9 cellular contexts compared by ENCODE assay signal in genomic region chr15:70093070-70093469, GRCh38. TPM values are rescaled to one million over a fixed set of nuclear protein-coding genes. Genes with fewer than 3 reads are reported as not detected.
DNase-seq lines count a peak whose midpoint lies in the region; ATAC-seq and TF ChIP-seq lines count a peak whose summit lies in the region.
"Had no signal": no experiment of that assay in that cellular context is flagged by ENCODE, and none has a peak within 500 bp of the region (broad histone marks: within the 10 kb centered on the region; RNA-seq: fewer than 3 reads in every experiment).

No MANE protein-coding gene starts in this region.

- peaks cover 74% of the 10 kb centered on the region for H3K4me1 Mint-ChIP-seq in activated CD8-positive, alpha-beta memory T cell treated with anti-CD3 and anti-CD28 coated beads, Interleukin-2, amount 10 ng/mL, durations not matched to agents 7 days and 5 days
- H3K4me1 Mint-ChIP-seq in WTC11: peaks cover 67% of the 10 kb centered on the region

- CTCF ChIA-PET in activated CD8-positive, alpha-beta memory T cell treated with anti-CD3 and anti-CD28 coated beads, Interleukin-2, amount 10 ng/mL, durations not matched to agents 7 days and 5 days (lab: Charles Lee): interaction anchor here (3.4 kb wide), 1 partner anchor 630 kb away, joined by 9 read pairs; no protein-coding TSS in a partner anchor
- CTCF ChIA-PET in WTC11 (lab: Charles Lee): interaction anchor here (0.8 to 1.5 kb wide), 3 partner anchors 10 to 630 kb away, joined by 3 to 6 read pairs (median 3); no protein-coding TSS in a partner anchor

- TF ChIP-seq POLR2A in suprapubic skin (IDR thresholded peaks at IDR 0.05): no peak

- no peak for ATAC-seq in activated CD8-positive, alpha-beta memory T cell treated with anti-CD3 and anti-CD28 coated beads, Interleukin-2, amount 10 ng/mL, durations not matched to agents 7 days and 5 days
- ATAC-seq in WTC11: no peak
- ATAC-seq: foreskin keratinocyte had no signal

- H3K4me3 ChIP-seq in iPS-20b (ENCODE audit: low read length): peak overlapping the region; percentile 94
- peak overlapping the region; percentile 97 for H3K4me3 ChIP-seq in suprapubic skin

- 32% methylated on average over 3 of the region's 3 CpGs for WGBS in suprapubic skin

- POLR2A ChIA-PET in WTC11 (lab: Charles Lee): interaction anchor here (0.6 kb wide), 1 partner anchor 29 kb away, joined by 3 read pairs; no protein-coding TSS in a partner anchor

- H3K36me3 Mint-ChIP-seq in activated CD8-positive, alpha-beta memory T cell treated with anti-CD3 and anti-CD28 coated beads, Interleukin-2, amount 10 ng/mL, durations not matched to agents 7 days and 5 days: peaks cover 49% of the 10 kb centered on the region
- peaks cover 15% of the 10 kb centered on the region for H3K36me3 Mint-ChIP-seq in WTC11

- TF ChIP-seq CTCF in WTC11 (IDR thresholded peaks at IDR 0.05) (no peak), suprapubic skin (IDR thresholded peaks at IDR 0.05) (no peak)

- H3K27me3 Mint-ChIP-seq in activated CD8-positive, alpha-beta memory T cell treated with anti-CD3 and anti-CD28 coated beads, Interleukin-2, amount 10 ng/mL, durations not matched to agents 7 days and 5 days: no peaks in the 10 kb centered on the region
- H3K27me3 Mint-ChIP-seq in WTC11 (ENCODE audit: low read depth): peaks cover 19% of the 10 kb centered on the region

- peaks cover 28% of the 10 kb centered on the region; the same call in 1 of the 2 replicates for H3K27me3 ChIP-seq in iPS-20b (ENCODE audit: insufficient read depth, low read length)
- no peaks in the 10 kb centered on the region for H3K27me3 ChIP-seq in suprapubic skin
- H3K27me3 ChIP-seq: foreskin keratinocyte had no signal

- peaks cover 66% of the 10 kb centered on the region for H3K4me1 ChIP-seq in iPS-20b (ENCODE audit: insufficient read depth, low read length)
- peaks cover 80% of the 10 kb centered on the region for H3K4me1 ChIP-seq in suprapubic skin

- no peak for TF ChIP-seq EP300 in suprapubic skin (IDR thresholded peaks at IDR 0.05)

- peaks cover 56% of the 10 kb centered on the region for H3K36me3 ChIP-seq in iPS-20b (ENCODE audit: insufficient read depth, low read depth, low read length)
- no peaks in the 10 kb centered on the region for H3K36me3 ChIP-seq in suprapubic skin

- no peaks in the 10 kb centered on the region for H3K9me3 Mint-ChIP-seq in activated CD8-positive, alpha-beta memory T cell treated with anti-CD3 and anti-CD28 coated beads, Interleukin-2, amount 10 ng/mL, durations not matched to agents 7 days and 5 days (ENCODE audit: low read depth)
- no peaks in the 10 kb centered on the region for H3K9me3 Mint-ChIP-seq in WTC11

- no peaks in the 10 kb centered on the region for H3K9me3 ChIP-seq in iPS-20b (ENCODE audit: insufficient read depth, low read depth, low read length)
- H3K9me3 ChIP-seq in suprapubic skin: no peaks in the 10 kb centered on the region

- H3K9ac ChIP-seq in iPS-20b (ENCODE audit: low read depth, low read length): peak overlapping the region; percentile 33; the same call in 1 of the 2 replicates

- H3K27ac ChIP-seq in iPS-20b (ENCODE audit: low read length) (no peak overlapping the region), suprapubic skin (peak overlapping the region; percentile 94)
- H3K27ac ChIP-seq: foreskin keratinocyte had no signal

- no peak overlapping the region for H3K4me3 Mint-ChIP-seq in activated CD8-positive, alpha-beta memory T cell treated with anti-CD3 and anti-CD28 coated beads, Interleukin-2, amount 10 ng/mL, durations not matched to agents 7 days and 5 days
- H3K4me3 Mint-ChIP-seq in WTC11: peak overlapping the region; percentile 67

- peak overlapping the region; percentile 63 for H3K27ac Mint-ChIP-seq in activated CD8-positive, alpha-beta memory T cell treated with anti-CD3 and anti-CD28 coated beads, Interleukin-2, amount 10 ng/mL, durations not matched to agents 7 days and 5 days
- peak overlapping the region; percentile 15; the same call in 1 of the 2 replicates for H3K27ac Mint-ChIP-seq in WTC11

- DNase-seq in activated CD8-positive, alpha-beta memory T cell treated with anti-CD3 and anti-CD28 coated beads, Interleukin-2, amount 10 ng/mL, durations not matched to agents 7 days and 5 days: no peak
- DNase-seq in activated CD8-positive, alpha-beta memory T cell treated with anti-CD3 and anti-CD28 coated beads, Interleukin-2, amount 50 U/mL, for 4 hours: no peak
- DNase-seq in WTC11 (ENCODE audit: low spot score): no peak
- no peak for DNase-seq in suprapubic skin (ENCODE audit: low spot score in 2 of 2)
- no peak for DNase-seq in SIG-M5 (lab: John Stamatoyannopoulos, UW)
- no peak for DNase-seq in NCI-H774 (lab: John Stamatoyannopoulos, UW)
- no peak for DNase-seq in AG20443 (ENCODE audit: low spot score)

TF ChIP-seq in WTC11, 78 proteins besides CTCF, POLR2A, EP300 and RAD21:
- TF ChIP-seq CREB1 (CRISPR knock-in tag; IDR thresholded peaks at IDR 0.05): no peak
- no peak for TF ChIP-seq ZNF512 (CRISPR knock-in tag; IDR thresholded peaks at IDR 0.05; ENCODE audit: borderline replicate concordance)
- no peak for TF ChIP-seq KAT7 (CRISPR knock-in tag; IDR thresholded peaks at IDR 0.05; ENCODE audit: borderline replicate concordance)
- TF ChIP-seq ZNF416 (CRISPR knock-in tag; IDR thresholded peaks at IDR 0.05): no peak
- TF ChIP-seq FOXK1 (CRISPR knock-in tag; IDR thresholded peaks at IDR 0.05): no peak
- no peak for TF ChIP-seq ZNF423 (CRISPR knock-in tag; IDR thresholded peaks at IDR 0.05)
- TF ChIP-seq TP53 (CRISPR knock-in tag; IDR thresholded peaks at IDR 0.05): no peak
- no peak for TF ChIP-seq ZNF219 (CRISPR knock-in tag; IDR thresholded peaks at IDR 0.05; ENCODE audit: borderline replicate concordance)
- no peak for TF ChIP-seq ARID4B (CRISPR knock-in tag; IDR thresholded peaks at IDR 0.05; ENCODE audit: borderline replicate concordance)
- no peak for TF ChIP-seq ZNF671 (CRISPR knock-in tag; IDR thresholded peaks at IDR 0.05)
- no peak for TF ChIP-seq SOX15 (CRISPR knock-in tag; IDR thresholded peaks at IDR 0.05)
- no peak for TF ChIP-seq NFATC4 (CRISPR knock-in tag; IDR thresholded peaks at IDR 0.05)

RNA-seq across cellular contexts. Expression of gene TLE3, which starts 4.6 kb away (rescaled TPM):
- total RNA-seq in activated CD8-positive, alpha-beta memory T cell treated with anti-CD3 and anti-CD28 coated beads, Interleukin-2, amount 10 ng/mL, durations not matched to agents 7 days and 5 days: 10 to 100 TPM; 48.8 to 53.5 TPM
- 66.8 to 78.7 TPM (median 68.0 TPM) in 3 replicates for total RNA-seq in WTC11 (2021)
- total RNA-seq in suprapubic skin: 100 to 1,000 TPM in 3 of 4 donors, 10 to 100 TPM in 1; 91.2 to 154 (median 137) TPM
